29 cellular contexts compared by ENCODE assay signal in genomic region chrX:95612350-95612749, GRCh38.
"Had no signal": no experiment of that assay in that cellular context is flagged by ENCODE, and none has a peak within 500 bp of the region (broad histone marks: within the 10 kb centered on the region; RNA-seq: fewer than 3 reads in every experiment).

No MANE protein-coding gene starts in this region.

- H3K4me3 Mint-ChIP-seq: dendritic cell treated with granulocyte-macrophage colony-stimulating factor and Interleukin-4, amounts not matched to agents 40 ng/mL and 50 ng/mL, for 4 days; effector memory CD8-positive, alpha-beta T cell; endodermal cell had no signal

- H3K27ac ChIP-seq: colonic mucosa, coronary artery, dorsolateral prefrontal cortex, epithelial cell of prostate, esophagus muscularis mucosa, esophagus squamous epithelium, foreskin keratinocyte, gastrocnemius medialis, gastroesophageal sphincter, heart left ventricle, heart right ventricle, hepatocyte had no signal

- H3K4me1 ChIP-seq: colonic mucosa, esophagus muscularis mucosa, esophagus squamous epithelium, foreskin keratinocyte, gastrocnemius medialis, gastroesophageal sphincter, heart left ventricle, heart right ventricle had no signal

- H3K79me2 ChIP-seq: hepatocyte had no signal

- H3K27ac Mint-ChIP-seq: dendritic cell treated with granulocyte-macrophage colony-stimulating factor and Interleukin-4, amounts not matched to agents 40 ng/mL and 50 ng/mL, for 4 days; effector memory CD8-positive, alpha-beta T cell; endodermal cell had no signal

- H3K27me3 ChIP-seq: colonic mucosa, esophagus muscularis mucosa, esophagus squamous epithelium, foreskin keratinocyte, gastrocnemius medialis, gastroesophageal sphincter, heart left ventricle, heart right ventricle, hepatocyte had no signal

- H3K4me3 ChIP-seq: colonic mucosa, coronary artery, dorsolateral prefrontal cortex, esophagus muscularis mucosa, esophagus squamous epithelium, gastrocnemius medialis, gastroesophageal sphincter, heart left ventricle, heart right ventricle, hepatocyte had no signal

- H3K36me3 ChIP-seq: colonic mucosa, esophagus muscularis mucosa, esophagus squamous epithelium, gastrocnemius medialis, gastroesophageal sphincter, heart left ventricle, heart right ventricle had no signal

- H3K4me2 ChIP-seq: hepatocyte had no signal

- DNase-seq: colonic mucosa; cortex of kidney; dermis blood vessel endothelial cell; dorsolateral prefrontal cortex; effector CD4-positive, alpha-beta T cell; effector CD8-positive, alpha-beta T cell; effector memory CD4-positive, alpha-beta T cell; effector memory CD8-positive, alpha-beta T cell; endodermal cell; erythroblast; esophagus squamous epithelium; foreskin fibroblast; foreskin keratinocyte; foreskin melanocyte; gastrocnemius medialis; glutamatergic neuron; head of caudate nucleus; heart left ventricle; heart right ventricle had no signal

- H3K27me3 Mint-ChIP-seq: dendritic cell treated with granulocyte-macrophage colony-stimulating factor and Interleukin-4, amounts not matched to agents 40 ng/mL and 50 ng/mL, for 4 days; effector memory CD8-positive, alpha-beta T cell had no signal

- H3K4me1 Mint-ChIP-seq: endodermal cell had no signal

- H3K9me3 ChIP-seq: colonic mucosa, gastrocnemius medialis, gastroesophageal sphincter had no signal

- FAIRE-seq: colon, endometrium, frontal cortex had no signal

- H2AFZ ChIP-seq: hepatocyte had no signal

- ATAC-seq: effector memory CD8-positive, alpha-beta T cell; esophagus mucosa; foreskin keratinocyte; gastrocnemius medialis; gastroesophageal sphincter; heart left ventricle; heart right ventricle had no signal
